ENCODE assay signal across 9 cellular contexts in the genomic region with DNA sequence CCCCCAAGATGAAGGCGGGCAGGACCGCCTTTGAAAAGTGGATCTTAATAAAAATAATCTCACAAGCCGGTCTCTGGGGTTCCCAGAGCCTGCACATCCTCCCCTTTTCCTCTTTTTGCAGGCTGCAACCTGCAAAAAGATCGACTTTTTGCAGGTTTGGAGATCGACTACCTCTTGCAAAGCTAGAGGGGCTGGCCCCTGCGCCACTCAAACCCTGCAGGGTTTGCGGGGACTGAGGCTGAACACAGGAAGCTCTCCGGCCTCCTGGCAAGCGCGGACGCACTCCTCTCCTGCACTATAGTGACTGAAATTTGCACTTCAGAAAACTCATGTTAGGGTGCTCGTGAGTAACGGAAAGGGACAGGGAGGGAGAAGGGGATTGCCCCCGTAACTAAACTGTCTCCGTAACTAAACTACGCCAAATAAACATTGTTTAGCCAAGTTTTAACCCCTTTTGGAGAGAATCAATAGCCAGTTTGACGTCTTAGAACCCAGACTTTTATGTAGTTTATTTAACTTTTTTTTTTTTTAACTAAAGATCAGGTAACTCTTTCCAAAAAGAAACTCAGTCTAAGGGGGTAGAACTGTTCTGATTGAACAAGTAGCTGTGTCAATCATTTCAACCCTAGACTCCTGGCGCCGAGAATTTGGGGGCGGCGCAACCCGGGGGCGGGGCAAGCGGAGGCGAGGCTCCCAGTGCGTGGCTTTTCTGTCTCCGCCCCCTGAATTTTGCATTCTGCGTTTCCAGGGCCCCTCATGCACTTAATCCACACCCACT. TPM values are rescaled to one million over a fixed set of nuclear protein-coding genes. Genes with fewer than 3 reads are reported as not detected.
DNase-seq lines count a peak whose midpoint lies in the region; ATAC-seq and TF ChIP-seq lines count a peak whose summit lies in the region.
"Had no signal": no experiment of that assay in that cellular context is flagged by ENCODE, and none has a peak within 500 bp of the region (broad histone marks: within the 10 kb centered on the region; RNA-seq: fewer than 3 reads in every experiment).

No MANE protein-coding gene starts in this region.

- H3K4me1 ChIP-seq in DOHH2 (ENCODE audit: control insufficient read depth, low read length) (peaks cover 6% of the 10 kb centered on the region; the same call in 1 of the 2 replicates), osteoblast (ENCODE audit: insufficient read depth, low read length) (peaks cover 45% of the 10 kb centered on the region), thoracic aorta (ENCODE audit: control insufficient read depth in 1 of 2, low read depth in 2 of 2) (peaks cover 26 to 56% of the 10 kb centered on the region in 2 donors)

- peak overlapping the region in 1 of 2 donors; percentile 82 for H3K27ac Mint-ChIP-seq in activated naive CD4-positive, alpha-beta T cell treated with anti-CD3 and anti-CD28 coated beads, Interleukin-2, amount 50 U/mL, for 72 hours
- H3K27ac Mint-ChIP-seq in glutamatergic neuron (ENCODE audit: unreplicated experiment), result peak overlapping the region; percentile 29

- POLR2A ChIA-PET in RWPE1 (lab: Yijun Ruan, JAX; ENCODE audit: low non-redundant PET), result no interaction called here

- H3K79me2 ChIP-seq in DOHH2 (ENCODE audit: control insufficient read depth, low read length) (no peaks in the 10 kb centered on the region), osteoblast (ENCODE audit: insufficient read depth, low read length) (no peaks in the 10 kb centered on the region)

- TF ChIP-seq CTCF in DOHH2 (IDR thresholded peaks at IDR 0.05; ENCODE audit: low read depth, low read length, poor library complexity, severe bottlenecking) (no peak), RWPE1 (conservative IDR thresholded peaks at IDR 0.05; ENCODE audit: low read depth) (no peak), glutamatergic neuron (IDR thresholded peaks at IDR 0.05; ENCODE audit: partially characterized antibody, unreplicated experiment) (no peak), osteoblast (IDR thresholded peaks at IDR 0.05; ENCODE audit: extremely low read depth, low read depth, low read length) (no peak), thoracic aorta (IDR thresholded peaks at IDR 0.05) (no peak)

- H3K36me3 Mint-ChIP-seq in activated naive CD4-positive, alpha-beta T cell treated with anti-CD3 and anti-CD28 coated beads, Interleukin-2, amount 50 U/mL, for 72 hours, result no peaks in the 10 kb centered on the region
- H3K36me3 Mint-ChIP-seq in glutamatergic neuron (ENCODE audit: unreplicated experiment), result no peaks in the 10 kb centered on the region

- H2AFZ ChIP-seq in osteoblast (ENCODE audit: low read length), result peak overlapping the region; percentile 73

- H3K9me3 ChIP-seq in DOHH2 (ENCODE audit: control insufficient read depth, insufficient read depth, low read length), result no peaks in the 10 kb centered on the region
- H3K9me3 ChIP-seq in osteoblast (ENCODE audit: low read depth, low read length), result no peaks in the 10 kb centered on the region
- H3K9me3 ChIP-seq in thoracic aorta, result no peaks in the 10 kb centered on the region

- H4K20me1 ChIP-seq in DOHH2 (ENCODE audit: control insufficient read depth, insufficient read depth, low read depth, low read length) (no peaks in the 10 kb centered on the region), osteoblast (ENCODE audit: insufficient read depth, low read length) (peaks cover 4% of the 10 kb centered on the region)

- H3K4me2 ChIP-seq in DOHH2 (ENCODE audit: low read length) (peak overlapping the region; percentile 29), osteoblast (ENCODE audit: insufficient read depth, low read length) (peak overlapping the region; percentile 92)

- H3K27ac ChIP-seq in DOHH2 (ENCODE audit: low read depth, low read length) (no peak overlapping the region), RWPE1 (peak overlapping the region; percentile 93), osteoblast (ENCODE audit: low read depth, low read length) (no peak overlapping the region), thoracic aorta (peak overlapping the region; percentile 92 to 96)

- no peaks in the 10 kb centered on the region for H3K9me3 Mint-ChIP-seq in activated naive CD4-positive, alpha-beta T cell treated with anti-CD3 and anti-CD28 coated beads, Interleukin-2, amount 50 U/mL, for 72 hours
- H3K9me3 Mint-ChIP-seq in glutamatergic neuron (ENCODE audit: unreplicated experiment), result peaks cover 2% of the 10 kb centered on the region

- no peaks in the 10 kb centered on the region for H3K9me2 ChIP-seq in DOHH2 (replicated peaks; ENCODE audit: control insufficient read depth, low read length)

- CTCF ChIA-PET in RWPE1 (lab: Yijun Ruan, JAX), result interaction anchor here (0.6 to 1.1 kb wide), 4 partner anchors 327 to 1831 kb away, joined by 3 to 4 read pairs (median 3); no protein-coding TSS in a partner anchor

- H3K36me3 ChIP-seq in DOHH2 (ENCODE audit: control insufficient read depth, low read length) (no peaks in the 10 kb centered on the region), osteoblast (ENCODE audit: insufficient read depth, low read length) (no peaks in the 10 kb centered on the region), thoracic aorta (no peaks in the 10 kb centered on the region)

- in situ Hi-C loops in KBM-7 (cut with MboI; ENCODE audit: low pct_unique_long_range_greater_than_20kb, low sequenced_read_pairs), result no loop called here

- H3K4me3 Mint-ChIP-seq in glutamatergic neuron (ENCODE audit: unreplicated experiment), result peak overlapping the region; percentile 96

- peaks cover 29% of the 10 kb centered on the region for H3K4me1 Mint-ChIP-seq in glutamatergic neuron (ENCODE audit: low read depth, unreplicated experiment)

- H3F3A ChIP-seq in DOHH2 (ENCODE audit: control insufficient read depth, insufficient read depth), result no peaks in the 10 kb centered on the region

- H3K27me3 ChIP-seq in DOHH2 (ENCODE audit: control insufficient read depth, low read length), result peaks cover 72% of the 10 kb centered on the region
- peaks cover 71% of the 10 kb centered on the region for H3K27me3 ChIP-seq in osteoblast (ENCODE audit: insufficient read depth, low read length)
- H3K27me3 ChIP-seq in thoracic aorta (replicated peaks; ENCODE audit: insufficient read depth), result no peaks in the 10 kb centered on the region

- H3K4me3 ChIP-seq in DOHH2 (ENCODE audit: low read length) (peak overlapping the region; percentile 22), osteoblast (ENCODE audit: insufficient read depth, low read length) (peak overlapping the region; percentile 69), thoracic aorta (peak overlapping the region; percentile 86)

- ATAC-seq in activated naive CD4-positive, alpha-beta T cell treated with anti-CD3 and anti-CD28 coated beads, Interleukin-2, amount 50 U/mL, for 72 hours, result peak; percentile 58 to 68
- ATAC-seq in thoracic aorta (ENCODE audit: insufficient number of reproducible peaks, low FRiP score, low read depth), result peak; percentile 24

- DNase-seq in KBM-7 (peak; percentile 63), RWPE1 (ENCODE audit: low spot score) (peak; percentile 71), glutamatergic neuron (peak; percentile 85), osteoblast (ENCODE audit: insufficient read length, low spot score, missing footprints) (peak; percentile 76), thoracic aorta (ENCODE audit: low spot score) (peak; percentile 54), T1000 (lab: John Stamatoyannopoulos, UW) (no peak)
- DNase-seq in activated naive CD4-positive, alpha-beta T cell treated with anti-CD3 and anti-CD28 coated beads, Interleukin-2, amount 50 U/mL, for 72 hours (ENCODE audit: low spot score in 2 of 2), result peak in 1 of 2 donors; percentile 83

- peaks cover 12% of the 10 kb centered on the region for H3K27me3 Mint-ChIP-seq in glutamatergic neuron (ENCODE audit: unreplicated experiment)

RNA-seq across cellular contexts. Expression of a gene that starts 2.5 kb away (rescaled TPM):
- total RNA-seq in activated naive CD4-positive, alpha-beta T cell treated with anti-CD3 and anti-CD28 coated beads, Interleukin-2, amount 50 U/mL, for 72 hours, result under 1 TPM in 1 of 2 donors, not detected in 1; 0.02 TPM
- total RNA-seq in glutamatergic neuron (ENCODE audit: unreplicated experiment) (0.51 TPM), osteoblast (12.3 and 29.5 TPM in 2 replicates), thoracic aorta (1,000 to 10,000 TPM in 1 of 2 donors, 100 to 1,000 TPM in 1; 482 to 2,105 TPM)
- total RNA-seq: T-helper 1 cell treated with Interleukin-12 subunit alpha and Interleukin-12 subunit beta and Interleukin-4 antibody, amounts not matched to agents 30 ng/mL and 1 ng/mL, for 36 hours had no signal

RNA-seq across cellular contexts. Expression of a gene that starts 59.6 kb away (rescaled TPM):
- total RNA-seq in activated naive CD4-positive, alpha-beta T cell treated with anti-CD3 and anti-CD28 coated beads, Interleukin-2, amount 50 U/mL, for 72 hours, result 10 to 100 TPM in 1 of 2 donors, under 1 TPM in 1; 0.14 to 11.6 TPM
- total RNA-seq in glutamatergic neuron (ENCODE audit: unreplicated experiment) (208 TPM), osteoblast (6.5 and 11.2 TPM in 2 replicates), thoracic aorta (1,000 to 10,000 TPM in 1 of 2 donors, 100 to 1,000 TPM in 1; 608 to 2,156 TPM)

Comparison
In these comparisons a context has a peak if more than half of its experiments do, and no peak if none do; other contexts are left out.
1. H3K27ac ChIP-seq: peak in RWPE1 (single experiment) and thoracic aorta (2 of 2); none in DOHH2 (single experiment) and osteoblast (single experiment).
2. H3K4me3 ChIP-seq: peak in every context shown above with its lines; median percentile 86 in thoracic aorta; 69 in osteoblast; 22 in DOHH2.
3. RNA of a gene that starts 2.5 kb away (total RNA-seq): 482 to 2,105 TPM in thoracic aorta; 12.3 to 29.5 TPM in osteoblast, 0.51 TPM in glutamatergic neuron (single experiment) and 0.02 TPM in activated naive CD4-positive, alpha-beta T cell treated with anti-CD3 and anti-CD28 coated beads, Interleukin-2, amount 50 U/mL, for 72 hours; every median in the first group is over 10 times any median in the second.
4. RNA of a gene that starts 59.6 kb away (total RNA-seq): 608 to 2,156 TPM in thoracic aorta and 208 TPM in glutamatergic neuron (single experiment); 0.14 to 11.6 TPM in activated naive CD4-positive, alpha-beta T cell treated with anti-CD3 and anti-CD28 coated beads, Interleukin-2, amount 50 U/mL, for 72 hours and 6.5 to 11.2 TPM in osteoblast; every median in the first group is over 10 times any median in the second.